10 cellular contexts compared by ENCODE assay signal in genomic region chr2:130337735-130338325, GRCh38. TPM values are rescaled to one million over a fixed set of nuclear protein-coding genes. Genes with fewer than 3 reads are reported as not detected.
DNase-seq lines count a peak whose midpoint lies in the region; ATAC-seq and TF ChIP-seq lines count a peak whose summit lies in the region.
"Had no signal": no experiment of that assay in that cellular context is flagged by ENCODE, and none has a peak within 500 bp of the region (broad histone marks: within the 10 kb centered on the region; RNA-seq: fewer than 3 reads in every experiment).

No MANE protein-coding gene starts in this region.

- H3K4me2 ChIP-seq in hepatocyte = peak overlapping the region; percentile 76

- H3K79me2 ChIP-seq in hepatocyte = peaks cover 5% of the 10 kb centered on the region

- H3K27me3 ChIP-seq in adrenal gland = no peaks in the 10 kb centered on the region
- no peaks in the 10 kb centered on the region for H3K27me3 ChIP-seq in hepatocyte
- H3K27me3 ChIP-seq: upper lobe of left lung had no signal

- peaks cover 10% of the 10 kb centered on the region for H3K36me3 Mint-ChIP-seq in activated naive CD8-positive, alpha-beta T cell
- peaks cover 9% of the 10 kb centered on the region for H3K36me3 Mint-ChIP-seq in activated naive CD8-positive, alpha-beta T cell treated with anti-CD3 and anti-CD28 coated beads for 36 hours

- H3K4me3 ChIP-seq in adrenal gland = no peak overlapping the region
- peak overlapping the region; percentile 2 for H3K4me3 ChIP-seq in hepatocyte

- intact Hi-C loops in adrenal gland (cut with DNase I) = loop anchor here (10.0 kb wide), 3 partner anchors 153 to 473 kb away; partner anchors contain the start of genes MZT2B (in 1 of the 2) and SMPD4 (in 1 of the 2)

- H2AFZ ChIP-seq in hepatocyte = peak overlapping the region; percentile 20

- H3K36me3 ChIP-seq in adrenal gland (replicated peaks in 1 of 2) (peaks cover 0 to 16% of the 10 kb centered on the region in 2 donors), hepatocyte (replicated peaks; ENCODE audit: insufficient read depth, low read depth) (no peaks in the 10 kb centered on the region)

- H3K4me1 ChIP-seq in adrenal gland (replicated peaks in 1 of 2) = peaks cover 0 to 13% of the 10 kb centered on the region in 2 donors
- peaks cover 7% of the 10 kb centered on the region for H3K4me1 ChIP-seq in hepatocyte (ENCODE audit: insufficient read depth)

- TF ChIP-seq CTCF in adrenal gland (IDR thresholded peaks at IDR 0.05) (no peak), hepatocyte (IDR thresholded peaks at IDR 0.05; ENCODE audit: poor library complexity) (no peak), GM13977 (IDR thresholded peaks at IDR 0.05; ENCODE audit: extremely low read depth, insufficient read depth, missing control alignments) (no peak)

- ATAC-seq in HG03139 (IDR thresholded peaks at IDR 0.05; ENCODE audit: unreplicated experiment) = no peak

- no peaks in the 10 kb centered on the region for H3K9me3 Mint-ChIP-seq in activated naive CD8-positive, alpha-beta T cell (ENCODE audit: low read depth)
- no peaks in the 10 kb centered on the region for H3K9me3 Mint-ChIP-seq in activated naive CD8-positive, alpha-beta T cell treated with anti-CD3 and anti-CD28 coated beads for 36 hours

- in situ Hi-C loops in GM13977 (cut with MboI; ENCODE audit: low pct_unique_long_range_greater_than_20kb, low sequenced_read_pairs, unreplicated experiment) = no loop called here

- no peaks in the 10 kb centered on the region for H4K20me1 ChIP-seq in hepatocyte (ENCODE audit: insufficient read depth, poor library complexity, severe bottlenecking)

- no peaks in the 10 kb centered on the region for H3K27me3 Mint-ChIP-seq in activated naive CD8-positive, alpha-beta T cell
- peaks cover 4% of the 10 kb centered on the region for H3K27me3 Mint-ChIP-seq in activated naive CD8-positive, alpha-beta T cell treated with anti-CD3 and anti-CD28 coated beads for 36 hours
- H3K27me3 Mint-ChIP-seq: B cell had no signal

- H3K4me3 Mint-ChIP-seq in activated naive CD8-positive, alpha-beta T cell = no peak overlapping the region
- H3K4me3 Mint-ChIP-seq in activated naive CD8-positive, alpha-beta T cell treated with anti-CD3 and anti-CD28 coated beads for 36 hours = no peak overlapping the region
- H3K4me3 Mint-ChIP-seq: B cell had no signal

- no peak for TF ChIP-seq POLR2A in adrenal gland (IDR thresholded peaks at IDR 0.05)

- DNase-seq in activated naive CD8-positive, alpha-beta T cell treated with anti-CD3 and anti-CD28 coated beads for 36 hours = no peak
- DNase-seq in adrenal gland (no peak), hepatocyte (ENCODE audit: low spot score) (peak; percentile 13), stromal cell of bone marrow (ENCODE audit: low read depth) (peak; percentile 46), GM13977 (ENCODE audit: low spot score) (no peak)
- DNase-seq in stimulated activated naive CD4-positive, alpha-beta T cell treated with Interleukin-2 at 50 U/mL for 16 hours (lab: John Stamatoyannopoulos, UW) = no peak

- H3K9me3 ChIP-seq in adrenal gland (replicated peaks in 1 of 3) (no peaks in the 10 kb centered on the region), hepatocyte (ENCODE audit: low read depth) (no peaks in the 10 kb centered on the region)
- H3K9me3 ChIP-seq: upper lobe of left lung had no signal

- peak overlapping the region in 4 of 5 donors; percentile 25 to 75 (median 40) for H3K27ac ChIP-seq in adrenal gland
- H3K27ac ChIP-seq in hepatocyte = peak overlapping the region; percentile 61

- peak overlapping the region; percentile 50 for H3K27ac Mint-ChIP-seq in activated naive CD8-positive, alpha-beta T cell
- no peak overlapping the region for H3K27ac Mint-ChIP-seq in activated naive CD8-positive, alpha-beta T cell treated with anti-CD3 and anti-CD28 coated beads for 36 hours

- no peaks in the 10 kb centered on the region for H3K9me2 ChIP-seq in hepatocyte (replicated peaks; ENCODE audit: insufficient read depth)

- WGBS in adrenal gland, 4 donors = 47 to 59% (median 49%) methylated on average over 8 of the region's 8 CpGs
- WGBS in hepatocyte (ENCODE audit: low lambda C conversion rate, missing lambda C conversion rate) = 44% methylated on average over 8 of the region's 8 CpGs

- peaks cover 18% of the 10 kb centered on the region for H3K4me1 Mint-ChIP-seq in activated naive CD8-positive, alpha-beta T cell (ENCODE audit: low read depth)
- H3K4me1 Mint-ChIP-seq in activated naive CD8-positive, alpha-beta T cell treated with anti-CD3 and anti-CD28 coated beads for 36 hours = peaks cover 9% of the 10 kb centered on the region

RNA-seq across cellular contexts. Expression of gene IMP4, which starts 4.9 kb away (rescaled TPM):
- total RNA-seq in activated naive CD8-positive, alpha-beta T cell treated with anti-CD3 and anti-CD28 coated beads for 36 hours = 100 to 1,000 TPM; 225 TPM
- total RNA-seq in adrenal gland (100 to 1,000 TPM in 2 of 8 donors, 10 to 100 TPM in 6; 62.7 to 114 (median 83.2) TPM), hepatocyte (49.1 and 52.4 TPM in 2 replicates)
- polyA plus RNA-seq in adrenal gland (100 to 1,000 TPM in 2 of 3 donors, 10 to 100 TPM in 1; 55.8 to 141 (median 117) TPM), hepatocyte (56.4 and 80.9 TPM in 2 replicates)

RNA-seq across cellular contexts. Expression of gene PTPN18, which starts 18.0 kb away (rescaled TPM):
- 10 to 100 TPM; 36.4 to 37.2 TPM for total RNA-seq in activated naive CD8-positive, alpha-beta T cell treated with anti-CD3 and anti-CD28 coated beads for 36 hours
- total RNA-seq in adrenal gland (10 to 100 TPM; 21.9 to 74.1 (median 42.9) TPM), hepatocyte (34.8 and 35.7 TPM in 2 replicates)
- polyA plus RNA-seq in adrenal gland (10 to 100 TPM; 32.3 to 64.4 (median 42.2) TPM), hepatocyte (34.7 and 41.6 TPM in 2 replicates)

Comparison
In these comparisons a context has a peak if more than half of its experiments do, and no peak if none do; other contexts are left out.
1. DNase-seq: peak in hepatocyte (single experiment) and stromal cell of bone marrow (single experiment); none in activated naive CD8-positive, alpha-beta T cell treated with anti-CD3 and anti-CD28 coated beads for 36 hours (single experiment), adrenal gland (0 of 7), GM13977 (single experiment) and stimulated activated naive CD4-positive, alpha-beta T cell treated with Interleukin-2 at 50 U/mL for 16 hours (single experiment).